Comparison of ENCODE assay signal across 9 cellular contexts in the genomic region with DNA sequence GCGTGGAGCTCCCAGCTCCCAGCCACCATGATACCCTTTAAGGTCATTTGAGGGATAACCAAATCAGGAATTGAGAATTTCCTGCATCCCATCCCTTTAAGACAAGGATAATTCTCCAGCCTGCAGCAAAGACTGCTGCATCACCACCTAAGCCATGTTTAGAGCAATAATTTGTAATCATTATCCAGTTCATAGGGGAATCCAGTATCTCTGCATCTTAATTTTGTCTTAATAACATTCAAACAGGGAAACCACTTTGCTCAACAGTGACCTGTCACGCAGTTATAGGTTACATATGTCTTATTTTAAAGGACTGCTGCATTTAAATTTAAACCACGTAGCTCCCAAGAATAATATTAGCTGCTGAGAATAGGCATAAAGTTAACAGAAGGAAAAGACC.
"Had no signal": no experiment of that assay in that cellular context is flagged by ENCODE, and none has a peak within 500 bp of the region (broad histone marks: within the 10 kb centered on the region; RNA-seq: fewer than 3 reads in every experiment).

No MANE protein-coding gene starts in this region.

- H3K4me3 ChIP-seq: GM23248, HAP-1, K562 had no signal

- DNase-seq: GM23248, H7, HFFc6, IMR-90 had no signal

- H2AFZ ChIP-seq: GM23248 had no signal

- FAIRE-seq: HepG2, K562 had no signal

- H3K9ac ChIP-seq: GM23248 had no signal

- H3K36me3 ChIP-seq: HAP-1 had no signal

- H3K9me3 ChIP-seq: HAP-1 had no signal

- H3K27ac ChIP-seq: GM23248, HL-60 had no signal

- H3K9me3 Mint-ChIP-seq: HFFc6 had no signal

- ATAC-seq: HCT116, HepG2, K562 had no signal

- H3K27ac Mint-ChIP-seq: HFFc6 had no signal

- H3K4me3 Mint-ChIP-seq: HFFc6 had no signal
